In genomic region chr14:82720431-82720830, GRCh38 we compare ENCODE assay signal across 20 cellular contexts.
"Had no signal": no experiment of that assay in that cellular context is flagged by ENCODE, and none has a peak within 500 bp of the region (broad histone marks: within the 10 kb centered on the region; RNA-seq: fewer than 3 reads in every experiment).

No MANE protein-coding gene starts in this region.

- H3K4me1 ChIP-seq: colonic mucosa, prostate gland had no signal

- H3K4me3 Mint-ChIP-seq: activated naive CD8-positive, alpha-beta T cell treated with anti-CD3 and anti-CD28 coated beads for 36 hours; central memory CD8-positive, alpha-beta T cell; effector memory CD8-positive, alpha-beta T cell; memory B cell; naive B cell had no signal

- H3K27ac ChIP-seq: colonic mucosa, dorsolateral prefrontal cortex, prostate gland, thyroid gland had no signal

- ATAC-seq: effector memory CD8-positive, alpha-beta T cell; gastroesophageal sphincter had no signal

- H3K27ac Mint-ChIP-seq: activated naive CD8-positive, alpha-beta T cell treated with anti-CD3 and anti-CD28 coated beads for 36 hours; effector memory CD8-positive, alpha-beta T cell; memory B cell; naive B cell had no signal

- H3K36me3 Mint-ChIP-seq: activated naive CD8-positive, alpha-beta T cell treated with anti-CD3 and anti-CD28 coated beads for 36 hours; memory B cell; naive B cell had no signal

- H3K27me3 ChIP-seq: colonic mucosa, dorsolateral prefrontal cortex, esophagus squamous epithelium, gastroesophageal sphincter, thyroid gland had no signal

- H3K9me3 ChIP-seq: colonic mucosa, esophagus squamous epithelium, gastroesophageal sphincter, prostate gland, thyroid gland had no signal

- H3K27me3 Mint-ChIP-seq: activated naive CD8-positive, alpha-beta T cell treated with anti-CD3 and anti-CD28 coated beads for 36 hours; central memory CD8-positive, alpha-beta T cell; effector memory CD8-positive, alpha-beta T cell; memory B cell; naive B cell had no signal

- H3K36me3 ChIP-seq: colonic mucosa, esophagus squamous epithelium, gastroesophageal sphincter, prostate gland, thyroid gland had no signal

- DNase-seq: activated CD4-positive, alpha-beta T cell treated with anti-CD3 and anti-CD28 coated beads for 4 hours; activated CD4-positive, alpha-beta T cell treated with anti-CD3 and anti-CD28 coated beads, Interleukin-2, amount 50 U/mL, for 48 hours; activated CD4-positive, CD25-positive, alpha-beta regulatory T cell; activated naive CD4-positive, alpha-beta T cell treated with Interleukin-2 at 50 U/mL for 16 hours; activated naive CD8-positive, alpha-beta T cell treated with anti-CD3 and anti-CD28 coated beads for 36 hours; activated T-cell treated with anti-CD3 and anti-CD28 coated beads, Interleukin-2, amount 50 U/mL, for 48 hours; colonic mucosa; dorsolateral prefrontal cortex; effector memory CD8-positive, alpha-beta T cell; esophagus squamous epithelium; head of caudate nucleus; naive B cell; stimulated activated CD4-positive, alpha-beta T cell treated with anti-CD3 and anti-CD28 coated beads, Interleukin-4, amount 100 ng/mL, for 24 hours; stimulated activated naive CD4-positive, alpha-beta T cell treated with Interleukin-2 at 50 U/mL for 16 hours; T-helper 9 cell had no signal

- H3K4me3 ChIP-seq: colonic mucosa, dorsolateral prefrontal cortex, esophagus squamous epithelium, gastroesophageal sphincter, prostate gland, thyroid gland had no signal

- H3K4me1 Mint-ChIP-seq: activated naive CD8-positive, alpha-beta T cell treated with anti-CD3 and anti-CD28 coated beads for 36 hours; central memory CD8-positive, alpha-beta T cell; naive B cell had no signal
